Comparison of ENCODE assay signal across 25 cellular contexts in genomic region chr12:124055066-124055465, GRCh38.
DNase-seq lines count a peak whose midpoint lies in the region; FAIRE-seq and TF ChIP-seq lines count a peak whose summit lies in the region.
"Had no signal": no experiment of that assay in that cellular context is flagged by ENCODE, and none has a peak within 500 bp of the region (broad histone marks: within the 10 kb centered on the region; RNA-seq: fewer than 3 reads in every experiment).

No MANE protein-coding gene starts in this region.

- POLR2A ChIA-PET in H1 (lab: Charles Lee; ENCODE audit: partially characterized antibody) = interaction anchor here (0.8 kb wide), 1 partner anchor 201 kb away, joined by 3 read pairs; no protein-coding TSS in a partner anchor

- no CpG with 5 or more reads among the region's 1 CpG for WGBS in H1 (ENCODE audit: extremely low coverage in 1 of 2, insufficient coverage in 1 of 2, insufficient read length in 1 of 2, insufficient replicate concordance in 2 of 2, low coverage in 1 of 2, low lambda C conversion rate in 2 of 2, missing lambda C conversion rate in 1 of 2), 2 experiments
- WGBS in thyroid gland, 2 donors = 52 to 88% methylated on average over 1 of the region's 1 CpG

- no peak for TF ChIP-seq RAD21 in H1 (IDR thresholded peaks at IDR 0.05 in 1 of 2, conservative IDR thresholded peaks at IDR 0.05 in 1 of 2; ENCODE audit: low read depth in 2 of 2, low read length in 2 of 2)

- TF ChIP-seq POLR2A in H1 (IDR thresholded peaks at IDR 0.05; ENCODE audit: control extremely low read depth in 1 of 2, low read depth in 2 of 2, low read length in 2 of 2) (no peak), thyroid gland (IDR thresholded peaks at IDR 0.05) (no peak)

- intact Hi-C loops in thyroid gland (cut with DNase I) = no loop called here

- H3K56ac ChIP-seq in H1 (replicated peaks; ENCODE audit: insufficient read length, low read depth, low read length) = no peak overlapping the region

- no peaks in the 10 kb centered on the region for H3K79me2 ChIP-seq in H1 (ENCODE audit: control insufficient read depth in 1 of 2, insufficient read depth in 2 of 2, low read length in 2 of 2)

- no peak overlapping the region for H3K4me2 ChIP-seq in H1 (ENCODE audit: insufficient read depth in 1 of 2, low read depth in 2 of 2, low read length in 2 of 2)
- H3K4me2 ChIP-seq: BLaER1 had no signal

- TF ChIP-seq EP300 in H1 (IDR thresholded peaks at IDR 0.05; ENCODE audit: borderline replicate concordance in 1 of 2, low read depth in 2 of 2, low read length in 2 of 2) = no peak

- H3K27ac ChIP-seq in H1 (ENCODE audit: low read depth, low read length) = no peak overlapping the region
- peak overlapping the region; percentile 84 to 89 (median 87) for H3K27ac ChIP-seq in thyroid gland
- H3K27ac ChIP-seq: BLaER1 had no signal

- H3K14ac ChIP-seq in H1 (ENCODE audit: insufficient read length) = no peak overlapping the region

- H2BK20ac ChIP-seq in H1 (ENCODE audit: low read length) = peak overlapping the region; percentile 66

- H3K36me3 ChIP-seq in H1 (ENCODE audit: control insufficient read depth in 2 of 4, insufficient read depth in 4 of 4, low read length in 3 of 4) (no peaks in the 10 kb centered on the region), thyroid gland (no peaks in the 10 kb centered on the region)
- H3K36me3 ChIP-seq: BE2C, BLaER1 had no signal

- no peak overlapping the region for H2BK15ac ChIP-seq in H1 (ENCODE audit: low read length)

- H3K4ac ChIP-seq in H1 (replicated peaks; ENCODE audit: insufficient read length, low read depth, low read length) = no peak overlapping the region

- CTCF ChIA-PET in H1 (lab: Charles Lee; ENCODE audit: partially characterized antibody) = interaction anchor here (0.6 to 6.2 kb wide), 12 partner anchors 16 to 263 kb away, joined by 3 to 78 read pairs (median 10); partner anchors contain the start of gene RFLNA

- no peaks in the 10 kb centered on the region for H3K9me3 ChIP-seq in H1 (ENCODE audit: insufficient read depth in 2 of 2, low read depth in 1 of 2, low read length in 1 of 2)
- no peaks in the 10 kb centered on the region for H3K9me3 ChIP-seq in thyroid gland
- H3K9me3 ChIP-seq: BE2C, BLaER1 had no signal

- peak overlapping the region; percentile 15 for H4K91ac ChIP-seq in H1 (replicated peaks; ENCODE audit: insufficient read length, low read length)

- no peaks in the 10 kb centered on the region for H3K27me3 ChIP-seq in H1 (replicated peaks in 1 of 4; ENCODE audit: control insufficient read depth in 3 of 4, extremely low read depth in 1 of 4, insufficient read depth in 3 of 4, low read length in 3 of 4)
- no peaks in the 10 kb centered on the region for H3K27me3 ChIP-seq in thyroid gland
- H3K27me3 ChIP-seq: BE2C, BLaER1 had no signal

- no peak overlapping the region for H3K23ac ChIP-seq in H1 (ENCODE audit: insufficient read length)

- H3K18ac ChIP-seq in H1 (ENCODE audit: extremely low read depth, low read length) = no peak overlapping the region; the same call in 1 of the 2 replicates

- no peak overlapping the region for H2AFZ ChIP-seq in H1 (ENCODE audit: low read length)

- 0 out of 2 replicates have a peak overlapping the region, but pooled peaks have one; percentile 52 for H2BK5ac ChIP-seq in H1 (ENCODE audit: low read depth, low read length)

- no peak overlapping the region for H2BK120ac ChIP-seq in H1 (replicated peaks; ENCODE audit: low read depth, low read length)

- H3K4me3 ChIP-seq in H1 (ENCODE audit: extremely low read depth in 1 of 4, insufficient read depth in 2 of 4, low read depth in 3 of 4, low read length in 4 of 4) (no peak overlapping the region), thyroid gland (replicated peaks in 1 of 3) (no peak overlapping the region)
- H3K4me3 ChIP-seq: BLaER1 had no signal

- H3K23me2 ChIP-seq in H1 (ENCODE audit: low read depth, low read length) = no peaks in the 10 kb centered on the region

- no peak for FAIRE-seq in H1 (lab: Jason Lieb, UNC)
- FAIRE-seq: A204.1, GM12891, GM19239 had no signal

- TF ChIP-seq CTCF in H1 (IDR thresholded peaks at IDR 0.05; ENCODE audit: control extremely low read depth in 1 of 3, insufficient read depth in 1 of 3, low read depth in 1 of 3, low read length in 3 of 3) (no peak), thyroid gland (IDR thresholded peaks at IDR 0.05) (no peak)

- no peak overlapping the region for H4K8ac ChIP-seq in H1 (ENCODE audit: extremely low read depth, insufficient read depth, low read length)

- H3K79me1 ChIP-seq in H1 (ENCODE audit: low read depth, low read length) = no peaks in the 10 kb centered on the region

- H3K4me1 ChIP-seq in H1 (replicated peaks in 1 of 4; ENCODE audit: control insufficient read depth in 3 of 4, insufficient read depth in 4 of 4, low read length in 3 of 4) (no peaks in the 10 kb centered on the region), thyroid gland (peaks cover 7 to 21% of the 10 kb centered on the region in 2 donors)
- H3K4me1 ChIP-seq: BE2C had no signal

- no peak overlapping the region for H2AK5ac ChIP-seq in H1 (ENCODE audit: low read depth, low read length)

- H4K20me1 ChIP-seq in H1 (replicated peaks in 1 of 2; ENCODE audit: control insufficient read depth in 1 of 2, insufficient read depth in 2 of 2, low read length in 2 of 2) = no peaks in the 10 kb centered on the region
- H4K20me1 ChIP-seq: BLaER1 had no signal

- DNase-seq in NCI-H510A treated with DMSO at 0.1 percent for 48 hours (lab: John Stamatoyannopoulos, UW) = peak; percentile 31
- no peak for DNase-seq in NCI-H510A (lab: John Stamatoyannopoulos, UW)
- DNase-seq in H1 (ENCODE audit: low read depth in 1 of 2, low spot score in 2 of 2) = no peak
- DNase-seq in thyroid gland = peak; percentile 43 to 62
- no peak for DNase-seq in stimulated activated CD4-positive, alpha-beta T cell treated with anti-CD3 and anti-CD28 coated beads, Interleukin-12 subunit alpha, Interleukin-12 subunit beta, amount 100 ng/mL, for 4 hours
- DNase-seq in NAMALWA (ENCODE audit: low spot score) = no peak
- DNase-seq: 8988T; ACHN; BE2C; C1 segment of cervical spinal cord; CD4-positive, alpha-beta memory T cell; CD4-positive, CD25-positive, alpha-beta regulatory T cell; CD8-positive, alpha-beta memory T cell; COR-L47; DMS 273 treated with DMSO at 0.1 percent for 48 hours; DMS153; DMS53; DMS79; DND-41; EL; GDM1 had no signal

- no peak overlapping the region for H4K5ac ChIP-seq in H1 (ENCODE audit: insufficient read length, low read depth, low read length)

- peak overlapping the region; percentile 87; the same call in 1 of the 2 replicates for H2BK12ac ChIP-seq in H1 (ENCODE audit: low read depth, low read length)

- H3K9ac ChIP-seq in H1 (replicated peaks in 1 of 4; ENCODE audit: extremely low read depth in 1 of 4, low read depth in 3 of 4, low read length in 3 of 4) = no peak overlapping the region
- H3K9ac ChIP-seq: BLaER1 had no signal

TF ChIP-seq in H1, 55 proteins besides CTCF, POLR2A, EP300 and RAD21 (continues in another document):
- TF ChIP-seq RBBP5 (IDR thresholded peaks at IDR 0.05; ENCODE audit: borderline replicate concordance, low read depth, low read length) (no peak), E2F6 (IDR thresholded peaks at IDR 0.05) (no peak)

Comparison
In these comparisons a context has a peak if more than half of its experiments do, and no peak if none do; other contexts are left out.
1. DNase-seq: peak in NCI-H510A treated with DMSO at 0.1 percent for 48 hours (single experiment) and thyroid gland (2 of 2); none in NCI-H510A (single experiment), H1 (0 of 2), stimulated activated CD4-positive, alpha-beta T cell treated with anti-CD3 and anti-CD28 coated beads, Interleukin-12 subunit alpha, Interleukin-12 subunit beta, amount 100 ng/mL, for 4 hours (single experiment) and NAMALWA (single experiment).